ENCODE assay signal across 8 cellular contexts in genomic region chr19:23075031-23075733, GRCh38. TPM values are rescaled to one million over a fixed set of nuclear protein-coding genes. Genes with fewer than 3 reads are reported as not detected.
DNase-seq lines count a peak whose midpoint lies in the region; ATAC-seq and TF ChIP-seq lines count a peak whose summit lies in the region.

No MANE protein-coding gene starts in this region.

- peak overlapping the region; percentile 47 for H3K4me3 ChIP-seq in Jurkat, Clone E6-1 (ENCODE audit: low read length)
- H3K4me3 ChIP-seq in fibroblast of mammary gland (ENCODE audit: control insufficient read depth, low read depth, low read length) (peak overlapping the region; percentile 79), vagina (peak overlapping the region; percentile 63 to 67)

- H3K4me3 Mint-ChIP-seq in naive B cell: peak overlapping the region; percentile 72 to 92 (median 82)

- intact Hi-C loops in vagina (cut with DNase I): no loop called here

- TF ChIP-seq CTCF in GM13977 (IDR thresholded peaks at IDR 0.05; ENCODE audit: extremely low read depth, insufficient read depth, missing control alignments) (peak; percentile 20), fibroblast of mammary gland (conservative IDR thresholded peaks at IDR 0.05; ENCODE audit: control insufficient read depth, insufficient read depth, low read depth, low read length) (no peak), vagina (IDR thresholded peaks at IDR 0.05) (no peak)

- peaks cover 6 to 26% (median 11%) of the 10 kb centered on the region in 3 donors for H3K4me1 Mint-ChIP-seq in naive B cell

- peaks cover 11% of the 10 kb centered on the region for H3K4me1 ChIP-seq in vagina

- H3K36me3 Mint-ChIP-seq in naive B cell: peaks cover 0 to 10% of the 10 kb centered on the region in 2 donors

- no peak overlapping the region for H3K27ac Mint-ChIP-seq in naive B cell

- ATAC-seq in SK-N-SH treated with all-trans-retinoic acid at 6 μM for 48 hours: peak; percentile 94
- peak; percentile 43 to 45 for ATAC-seq in naive B cell (ENCODE audit: low read depth in 2 of 2)
- ATAC-seq in GM18873 (IDR thresholded peaks at IDR 0.05; ENCODE audit: low FRiP score, unreplicated experiment): no peak

- H3K36me3 ChIP-seq in vagina: no peaks in the 10 kb centered on the region

- DNase-seq in GM13977 (ENCODE audit: low spot score) (peak; percentile 77), fibroblast of mammary gland (ENCODE audit: low read depth) (peak; percentile 74), naive B cell (no peak), vagina (ENCODE audit: extremely low spot score in 2 of 2) (no peak)
- peak; percentile 35 for DNase-seq in Jurkat, Clone E6-1 (ENCODE audit: low read depth, low spot score)
- DNase-seq in activated naive CD4-positive, alpha-beta T cell treated with Interleukin-2 at 50 U/mL for 16 hours: no peak

- no peak overlapping the region for H3K27ac ChIP-seq in vagina

- no peaks in the 10 kb centered on the region for H3K9me3 ChIP-seq in vagina

- peaks cover 19 to 37% (median 30%) of the 10 kb centered on the region in 3 donors for H3K27me3 Mint-ChIP-seq in naive B cell

- H3K27me3 ChIP-seq in vagina: no peaks in the 10 kb centered on the region

- peaks cover 0 to 6% (median 0%) of the 10 kb centered on the region in 7 donors for H3K9me3 Mint-ChIP-seq in naive B cell

- TF ChIP-seq POLR2A in vagina (IDR thresholded peaks at IDR 0.05): no peak

- in situ Hi-C loops in GM13977 (cut with MboI; ENCODE audit: low pct_unique_long_range_greater_than_20kb, low sequenced_read_pairs, unreplicated experiment): no loop called here

TF ChIP-seq in SK-N-SH treated with all-trans-retinoic acid at 6 μM for 48 hours, 23 proteins besides CTCF, POLR2A, EP300 and RAD21:
- TF ChIP-seq ZFP30 (CRISPR knock-in tag; IDR thresholded peaks at IDR 0.05): no peak
- no peak for TF ChIP-seq TOX (CRISPR knock-in tag; IDR thresholded peaks at IDR 0.05; ENCODE audit: borderline replicate concordance)
- TF ChIP-seq BACH2 (CRISPR knock-in tag; IDR thresholded peaks at IDR 0.05; ENCODE audit: borderline replicate concordance): no peak
- no peak for TF ChIP-seq ZNF8 (CRISPR knock-in tag; IDR thresholded peaks at IDR 0.05)
- TF ChIP-seq ZNF70 (CRISPR knock-in tag; IDR thresholded peaks at IDR 0.05): no peak
- TF ChIP-seq POU6F1 (CRISPR knock-in tag; IDR thresholded peaks at IDR 0.05; ENCODE audit: borderline replicate concordance, low read depth): no peak
- no peak for TF ChIP-seq GLIS3 (CRISPR knock-in tag; IDR thresholded peaks at IDR 0.05)
- no peak for TF ChIP-seq ESRRG (CRISPR knock-in tag; IDR thresholded peaks at IDR 0.05)
- no peak for TF ChIP-seq PATZ1 (CRISPR knock-in tag; IDR thresholded peaks at IDR 0.05; ENCODE audit: borderline replicate concordance)
- TF ChIP-seq CREB5 (CRISPR knock-in tag; IDR thresholded peaks at IDR 0.05; ENCODE audit: low read depth): no peak
- TF ChIP-seq OSR1 (CRISPR knock-in tag; IDR thresholded peaks at IDR 0.05): no peak
- TF ChIP-seq CSRNP3 (CRISPR knock-in tag; IDR thresholded peaks at IDR 0.05): no peak
- no peak for TF ChIP-seq ZC3H10 (CRISPR knock-in tag; IDR thresholded peaks at IDR 0.05)
- no peak for TF ChIP-seq ZFP3 (CRISPR knock-in tag; IDR thresholded peaks at IDR 0.05)
- TF ChIP-seq TSHZ2 (CRISPR knock-in tag; IDR thresholded peaks at IDR 0.05): no peak
- TF ChIP-seq ZNF565 (CRISPR knock-in tag; conservative IDR thresholded peaks at IDR 0.05; ENCODE audit: low read depth): no peak
- no peak for TF ChIP-seq ARNTL (CRISPR knock-in tag; IDR thresholded peaks at IDR 0.05; ENCODE audit: borderline replicate concordance, low read depth)
- TF ChIP-seq RARB (CRISPR knock-in tag; IDR thresholded peaks at IDR 0.05): no peak
- TF ChIP-seq CSDC2 (CRISPR knock-in tag; IDR thresholded peaks at IDR 0.05): no peak
- TF ChIP-seq TCF4 (CRISPR knock-in tag; IDR thresholded peaks at IDR 0.05; ENCODE audit: borderline replicate concordance): no peak

RNA-seq across cellular contexts. Expression of gene ZNF730, which starts 41.6 kb away (rescaled TPM):
- polyA plus RNA-seq in Jurkat, Clone E6-1 (2012; ENCODE audit: insufficient read depth, insufficient read length): not detected
- 1 to 10 TPM in 2 of 6 donors, under 1 TPM in 3, not detected in 1; 0.12 to 1.9 (median 0.86) TPM for polyA plus RNA-seq in naive B cell (ENCODE audit: low read depth in 6 of 6)
- total RNA-seq in vagina: 1.5 TPM

Comparison
In these comparisons a context has a peak if more than half of its experiments do, and no peak if none do; other contexts are left out.
1. DNase-seq: peak in GM13977 (single experiment), Jurkat, Clone E6-1 (single experiment) and fibroblast of mammary gland (single experiment); none in naive B cell (single experiment), vagina (0 of 2) and activated naive CD4-positive, alpha-beta T cell treated with Interleukin-2 at 50 U/mL for 16 hours (single experiment).
2. Peak in every context shown above with its lines, with median percentiles within 50 percentile points of each other: H3K4me3 ChIP-seq.